15 cellular contexts compared by ENCODE assay signal in genomic region chr1:23083714-23084480, GRCh38.
A peak's percentile ranks its signal among the peaks of the same experiment; 100 is the strongest.
DNase-seq lines count a peak whose midpoint lies in the region; ATAC-seq and TF ChIP-seq lines count a peak whose summit lies in the region.
"Had no signal": no experiment of that assay in that cellular context is flagged by ENCODE, and none has a peak within 500 bp of the region (broad histone marks: within the 10 kb centered on the region; RNA-seq: fewer than 3 reads in every experiment).

No MANE protein-coding gene starts in this region.

- TF ChIP-seq EP300 in esophagus muscularis mucosa (IDR thresholded peaks at IDR 0.05): no peak

- H3K4me1 Mint-ChIP-seq in IgD-negative memory B cell: no peaks in the 10 kb centered on the region
- H3K4me1 Mint-ChIP-seq in central memory CD8-positive, alpha-beta T cell: no peaks in the 10 kb centered on the region
- peaks cover 0 to 15% of the 10 kb centered on the region in 2 experiments; a peak in 3 of 4 replicates for H3K4me1 Mint-ChIP-seq in H9

- H2BK120ac ChIP-seq in H9 (ENCODE audit: low read depth, low read length, poor library complexity, severe bottlenecking): no peak overlapping the region

- H3K9me3 Mint-ChIP-seq in IgD-negative memory B cell (no peaks in the 10 kb centered on the region), H9 (no peaks in the 10 kb centered on the region)
- no peaks in the 10 kb centered on the region for H3K9me3 Mint-ChIP-seq in central memory CD8-positive, alpha-beta T cell

- DNase-seq in central memory CD8-positive, alpha-beta T cell (ENCODE audit: low spot score in 2 of 2): no peak
- peak; percentile 73 for DNase-seq in right atrium auricular region (ENCODE audit: low spot score)
- DNase-seq in prostate gland (ENCODE audit: low spot score): peak; percentile 63
- no peak for DNase-seq in COLO668 (lab: John Stamatoyannopoulos, UW; ENCODE audit: unreplicated experiment)
- no peak for DNase-seq in esophagus muscularis mucosa (ENCODE audit: extremely low spot score)
- DNase-seq in H9: no peak
- DNase-seq: activated CD4-positive, CD25-positive, alpha-beta regulatory T cell treated with anti-CD3 and anti-CD28 coated beads, Interleukin-2, amount 50 U/mL, for 72 hours; BE2C; foreskin fibroblast; midbrain; NCI-H2029; NCI-H526; Peyer's patch had no signal

- H3K4me3 Mint-ChIP-seq in IgD-negative memory B cell (no peak overlapping the region), H9 (no peak overlapping the region)
- no peak overlapping the region for H3K4me3 Mint-ChIP-seq in central memory CD8-positive, alpha-beta T cell

- TF ChIP-seq CTCF in right atrium auricular region (IDR thresholded peaks at IDR 0.05): no peak
- no peak for TF ChIP-seq CTCF in prostate gland (IDR thresholded peaks at IDR 0.05)
- no peak for TF ChIP-seq CTCF in esophagus muscularis mucosa (IDR thresholded peaks at IDR 0.05)
- no peak for TF ChIP-seq CTCF in H9 (conservative IDR thresholded peaks at IDR 0.05)

- no peak overlapping the region for H3K18ac ChIP-seq in H9 (ENCODE audit: insufficient read length, low read depth, low read length)

- H3K27ac Mint-ChIP-seq in IgD-negative memory B cell (peak overlapping the region in 2 of 3 donors; percentile 19 to 38), H9 (peak overlapping the region in 1 of 3 experiments; percentile 57; a peak in 1 of 7 replicates)
- peak overlapping the region; percentile 16 for H3K27ac Mint-ChIP-seq in central memory CD8-positive, alpha-beta T cell (ENCODE audit: low read depth)

- no peak overlapping the region for H4K8ac ChIP-seq in H9 (replicated peaks; ENCODE audit: insufficient read length, low read depth, low read length)

- no peak for ATAC-seq in central memory CD8-positive, alpha-beta T cell (replicated peaks; ENCODE audit: extremely low read depth, poor library complexity, severe bottlenecking)
- ATAC-seq in GM19023 (IDR thresholded peaks at IDR 0.05; ENCODE audit: unreplicated experiment): no peak

- no peaks in the 10 kb centered on the region for H3K79me2 ChIP-seq in H9 (ENCODE audit: insufficient read depth, low read length)

- no peak overlapping the region for H3K9ac ChIP-seq in H9 (ENCODE audit: extremely low read depth, insufficient read length, low read length)

- H2BK20ac ChIP-seq in H9 (ENCODE audit: low read depth, low read length, poor library complexity, severe bottlenecking): no peak overlapping the region

- no peak overlapping the region for H2BK15ac ChIP-seq in H9 (ENCODE audit: low read depth, low read length)

- no peak overlapping the region for H2AFZ ChIP-seq in H9 (ENCODE audit: low read length)

- no peaks in the 10 kb centered on the region for H3K27me3 Mint-ChIP-seq in IgD-negative memory B cell
- H3K27me3 Mint-ChIP-seq in central memory CD8-positive, alpha-beta T cell: no peaks in the 10 kb centered on the region
- no peaks in the 10 kb centered on the region; the same call in 1 of the 2 replicates for H3K27me3 Mint-ChIP-seq in H9 (ENCODE audit: low read depth)

- H2AK5ac ChIP-seq in H9 (ENCODE audit: insufficient read length, low read length): no peak overlapping the region

- no peaks in the 10 kb centered on the region for H4K20me1 ChIP-seq in H9 (ENCODE audit: control insufficient read depth, insufficient read depth, insufficient read length)

- H3K4me1 ChIP-seq in right atrium auricular region (peaks cover 0 to 17% of the 10 kb centered on the region in 2 donors), prostate gland (replicated peaks) (peaks cover 15% of the 10 kb centered on the region), esophagus muscularis mucosa (peaks cover 5 to 18% (median 14%) of the 10 kb centered on the region in 4 donors), H9 (ENCODE audit: insufficient read depth, low read length) (no peaks in the 10 kb centered on the region)
- H3K4me1 ChIP-seq: BE2C had no signal

- no peak for TF ChIP-seq POLR2A in prostate gland (IDR thresholded peaks at IDR 0.05)
- no peak for TF ChIP-seq POLR2A in esophagus muscularis mucosa (IDR thresholded peaks at IDR 0.05; ENCODE audit: low read depth)

- H3K4me2 ChIP-seq in H9 (ENCODE audit: insufficient read depth, insufficient read length, low read length): no peak overlapping the region

- no peak overlapping the region for H2BK5ac ChIP-seq in H9 (ENCODE audit: insufficient read length, low read length)

- H4K91ac ChIP-seq in H9 (ENCODE audit: insufficient read length, low read depth, low read length): no peak overlapping the region

- no peak overlapping the region for H3T11ph ChIP-seq in H9 (ENCODE audit: low read length)

- no peak overlapping the region for H3K23ac ChIP-seq in H9 (ENCODE audit: insufficient read length, low read depth, low read length)

- no peak overlapping the region for H3K4ac ChIP-seq in H9 (ENCODE audit: low read depth, low read length)

- intact Hi-C loops in prostate gland (cut with DNase I): no loop called here
- intact Hi-C loops in esophagus muscularis mucosa (cut with DNase I): no loop called here

- H3K23me2 ChIP-seq in H9 (ENCODE audit: insufficient read length, low read depth, low read length, poor library complexity, severe bottlenecking): no peaks in the 10 kb centered on the region

- H3K79me1 ChIP-seq in H9 (ENCODE audit: insufficient read depth, low read depth, low read length, poor library complexity, severe bottlenecking): peaks cover 3% of the 10 kb centered on the region

- 53% methylated on average over 5 of the region's 5 CpGs for WGBS in prostate gland
- 70% methylated on average over 5 of the region's 5 CpGs for WGBS in esophagus muscularis mucosa
- no CpG with 5 or more reads among the region's 5 CpGs for WGBS in H9 (ENCODE audit: extremely low coverage, insufficient read length, low lambda C conversion rate)

- no peak overlapping the region for H3K56ac ChIP-seq in H9 (ENCODE audit: insufficient read length, low read depth, low read length)

- H3K36me3 ChIP-seq in right atrium auricular region (peaks cover 91% of the 10 kb centered on the region), prostate gland (peaks cover 4 to 20% of the 10 kb centered on the region in 2 donors), esophagus muscularis mucosa (peaks cover 56 to 100% (median 93%) of the 10 kb centered on the region in 4 donors)

- no peak overlapping the region for H3K14ac ChIP-seq in H9 (ENCODE audit: insufficient read depth, low read length)

- H3K9me3 ChIP-seq in right atrium auricular region (no peaks in the 10 kb centered on the region), prostate gland (no peaks in the 10 kb centered on the region), esophagus muscularis mucosa (no peaks in the 10 kb centered on the region), H9 (ENCODE audit: control insufficient read depth, low read depth, low read length) (no peaks in the 10 kb centered on the region)
- H3K9me3 ChIP-seq: BE2C, Peyer's patch had no signal

- H3K4me3 ChIP-seq in right atrium auricular region (no peak overlapping the region), prostate gland (no peak overlapping the region), esophagus muscularis mucosa (no peak overlapping the region)
- H3K4me3 ChIP-seq: Peyer's patch had no signal

- peaks cover 4% of the 10 kb centered on the region for H3K36me3 Mint-ChIP-seq in IgD-negative memory B cell
- peaks cover 45% of the 10 kb centered on the region for H3K36me3 Mint-ChIP-seq in central memory CD8-positive, alpha-beta T cell (ENCODE audit: insufficient read depth)
- peaks cover 37 to 95% (median 87%) of the 10 kb centered on the region in 3 experiments for H3K36me3 Mint-ChIP-seq in H9 (ENCODE audit: insufficient read depth in 1 of 3, low read depth in 3 of 3)

- H4K5ac ChIP-seq in H9 (ENCODE audit: insufficient read length, low read depth, low read length): no peak overlapping the region

- peak overlapping the region in 1 of 2 donors; percentile 15 for H3K27ac ChIP-seq in right atrium auricular region
- H3K27ac ChIP-seq in prostate gland: peak overlapping the region in 1 of 2 donors; percentile 43
- H3K27ac ChIP-seq in esophagus muscularis mucosa (replicated peaks in 1 of 4): peak overlapping the region in 1 of 4 donors; percentile 18
- H3K27ac ChIP-seq in H9 (ENCODE audit: insufficient read length, low read depth, low read length): no peak overlapping the region
- H3K27ac ChIP-seq: Peyer's patch had no signal

- H3K27me3 ChIP-seq in right atrium auricular region: no peaks in the 10 kb centered on the region
- no peaks in the 10 kb centered on the region for H3K27me3 ChIP-seq in prostate gland (replicated peaks; ENCODE audit: insufficient read depth)
- H3K27me3 ChIP-seq in esophagus muscularis mucosa: no peaks in the 10 kb centered on the region
- H3K27me3 ChIP-seq in H9 (ENCODE audit: insufficient read depth, low read length): no peaks in the 10 kb centered on the region
- H3K27me3 ChIP-seq: BE2C, Peyer's patch had no signal

- no peak overlapping the region for H2BK12ac ChIP-seq in H9 (ENCODE audit: insufficient read length, low read depth, low read length)

Comparison
In these comparisons a context has a peak if more than half of its experiments do, and no peak if none do; other contexts are left out.
1. DNase-seq: peak in right atrium auricular region (single experiment) and prostate gland (single experiment); none in central memory CD8-positive, alpha-beta T cell (0 of 2), COLO668 (single experiment), esophagus muscularis mucosa (single experiment) and H9 (single experiment).